In the genomic region with DNA sequence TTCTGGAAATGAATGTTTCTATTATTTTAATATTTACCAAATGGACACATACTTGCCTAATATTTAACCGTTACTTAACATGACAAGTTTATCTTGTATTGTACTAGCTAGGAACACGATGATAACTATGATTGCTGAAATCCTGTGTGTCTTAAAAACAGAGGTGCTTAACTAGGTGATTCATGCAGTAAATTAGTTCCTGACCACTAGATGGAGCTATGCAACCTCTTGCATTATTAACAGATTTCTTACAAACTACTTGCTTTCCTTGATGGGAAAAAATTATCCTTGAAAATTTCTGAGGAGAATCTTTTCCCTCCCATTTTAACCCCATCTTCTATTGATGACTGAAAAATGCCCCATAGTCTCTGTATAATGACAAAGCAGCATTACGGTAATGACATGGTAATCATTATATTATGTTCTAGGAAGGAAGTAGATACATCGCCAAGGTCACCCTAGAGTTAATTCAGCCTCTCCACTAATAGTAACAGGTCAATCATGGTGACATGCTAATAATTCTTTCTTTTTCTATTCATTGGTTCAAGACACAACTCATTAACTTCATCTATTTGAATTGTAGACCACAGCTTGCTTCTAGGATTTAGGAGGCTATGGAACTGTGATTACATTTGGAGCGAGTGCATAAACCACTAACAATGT, we compare ENCODE assay signal across 8 cellular contexts.
DNase-seq lines count a peak whose midpoint lies in the region; ATAC-seq and TF ChIP-seq lines count a peak whose summit lies in the region.

No MANE protein-coding gene starts in this region.

- H2AK5ac ChIP-seq in H9 (ENCODE audit: insufficient read length, low read length): no peak overlapping the region

- H3K14ac ChIP-seq in H9 (ENCODE audit: insufficient read depth, low read length): no peak overlapping the region

- H3K9me3 ChIP-seq in H9 (ENCODE audit: control insufficient read depth, low read depth, low read length) (no peaks in the 10 kb centered on the region), ovary (no peaks in the 10 kb centered on the region)

- no peaks in the 10 kb centered on the region for H3K27me3 Mint-ChIP-seq in H9 (ENCODE audit: low read depth)

- H2AFZ ChIP-seq in H9 (ENCODE audit: low read length): no peak overlapping the region

- no peak overlapping the region for H3K18ac ChIP-seq in H9 (ENCODE audit: insufficient read length, low read depth, low read length)

- no peak overlapping the region for H3K4me3 ChIP-seq in ovary

- no peaks in the 10 kb centered on the region for H4K20me1 ChIP-seq in H9 (ENCODE audit: control insufficient read depth, insufficient read depth, insufficient read length)

- H4K8ac ChIP-seq in H9 (replicated peaks; ENCODE audit: insufficient read length, low read depth, low read length): no peak overlapping the region

- H3K79me1 ChIP-seq in H9 (ENCODE audit: insufficient read depth, low read depth, low read length, poor library complexity, severe bottlenecking): no peaks in the 10 kb centered on the region

- no CpG with 5 or more reads among the region's 5 CpGs for WGBS in H9 (ENCODE audit: extremely low coverage, insufficient read length, low lambda C conversion rate)
- WGBS in ovary, 3 donors: 38 to 47% (median 39%) methylated on average over 5 of the region's 5 CpGs

- H3K56ac ChIP-seq in H9 (ENCODE audit: insufficient read length, low read depth, low read length): no peak overlapping the region

- no peak overlapping the region for H3K4me3 Mint-ChIP-seq in H9

- H3K27me3 ChIP-seq in H9 (ENCODE audit: insufficient read depth, low read length) (no peaks in the 10 kb centered on the region), ovary (no peaks in the 10 kb centered on the region)

- DNase-seq in ELR (ENCODE audit: low read depth) (peak; percentile 70), H9 (no peak), NCI-H1417 treated with DMSO at 0.1 percent for 48 hours (lab: John Stamatoyannopoulos, UW) (peak; percentile 31), amniotic epithelial cell (ENCODE audit: low read depth) (peak; percentile 67), inferior parietal cortex (ENCODE audit: extremely low spot score) (peak; percentile 81), ovary (no peak)
- no peak for DNase-seq in activated CD4-positive, alpha-beta T cell treated with anti-CD3 and anti-CD28 coated beads for 1 hour

- intact Hi-C loops in ovary (cut with DNase I): loop anchor here in 1 of 4 donors (5.0 kb wide), 1 partner anchor 470 kb away; no protein-coding TSS in a partner anchor

- no peak for TF ChIP-seq EP300 in ovary (IDR thresholded peaks at IDR 0.05)

- H3K27ac ChIP-seq in H9 (ENCODE audit: insufficient read length, low read depth, low read length) (no peak overlapping the region), ovary (no peak overlapping the region)

- no peaks in the 10 kb centered on the region for H3K9me3 Mint-ChIP-seq in H9

- no peak overlapping the region for H2BK120ac ChIP-seq in H9 (ENCODE audit: low read depth, low read length, poor library complexity, severe bottlenecking)

- H4K91ac ChIP-seq in H9 (ENCODE audit: insufficient read length, low read depth, low read length): no peak overlapping the region

- H2BK20ac ChIP-seq in H9 (ENCODE audit: low read depth, low read length, poor library complexity, severe bottlenecking): no peak overlapping the region

- H3K23ac ChIP-seq in H9 (ENCODE audit: insufficient read length, low read depth, low read length): no peak overlapping the region

- no peak overlapping the region for H3K4ac ChIP-seq in H9 (ENCODE audit: low read depth, low read length)

- H2BK15ac ChIP-seq in H9 (ENCODE audit: low read depth, low read length): no peak overlapping the region

- TF ChIP-seq CTCF in H9 (conservative IDR thresholded peaks at IDR 0.05) (peak; percentile 91), ovary (IDR thresholded peaks at IDR 0.05) (no peak)

- no peak overlapping the region for H3K9ac ChIP-seq in H9 (ENCODE audit: extremely low read depth, insufficient read length, low read length)

- no peaks in the 10 kb centered on the region for H3K23me2 ChIP-seq in H9 (ENCODE audit: insufficient read length, low read depth, low read length, poor library complexity, severe bottlenecking)

- TF ChIP-seq POLR2A in ovary (IDR thresholded peaks at IDR 0.05): no peak

- peaks cover 31 to 32% of the 10 kb centered on the region in 2 experiments for H3K4me1 Mint-ChIP-seq in H9

- H2BK12ac ChIP-seq in H9 (ENCODE audit: insufficient read length, low read depth, low read length): no peak overlapping the region

- H2BK5ac ChIP-seq in H9 (ENCODE audit: insufficient read length, low read length): no peak overlapping the region

- H3K36me3 ChIP-seq in ovary: no peaks in the 10 kb centered on the region

- H3K27ac Mint-ChIP-seq in H9: no peak overlapping the region

- no peak overlapping the region for H4K5ac ChIP-seq in H9 (ENCODE audit: insufficient read length, low read depth, low read length)

- no peaks in the 10 kb centered on the region for H3K36me3 Mint-ChIP-seq in H9 (ENCODE audit: insufficient read depth in 1 of 3, low read depth in 3 of 3)

- no peak overlapping the region for H3T11ph ChIP-seq in H9 (ENCODE audit: low read length)

- H3K4me1 ChIP-seq in H9 (ENCODE audit: insufficient read depth, low read length) (no peaks in the 10 kb centered on the region; the same call in 1 of the 2 replicates), ovary (ENCODE audit: insufficient read depth) (no peaks in the 10 kb centered on the region)

- H3K79me2 ChIP-seq in H9 (ENCODE audit: insufficient read depth, low read length): no peaks in the 10 kb centered on the region

- no peak for ATAC-seq in GM18909 (IDR thresholded peaks at IDR 0.05; ENCODE audit: poor library complexity, unreplicated experiment)

- no peak overlapping the region for H3K4me2 ChIP-seq in H9 (ENCODE audit: insufficient read depth, insufficient read length, low read length)

Comparison
In these comparisons a context has a peak if more than half of its experiments do, and no peak if none do; other contexts are left out.
1. DNase-seq: peak in ELR (single experiment), NCI-H1417 treated with DMSO at 0.1 percent for 48 hours (single experiment), amniotic epithelial cell (single experiment) and inferior parietal cortex (single experiment); none in H9 (single experiment), activated CD4-positive, alpha-beta T cell treated with anti-CD3 and anti-CD28 coated beads for 1 hour (single experiment) and ovary (0 of 5).